Comparison of ENCODE assay signal across 8 cellular contexts in genomic region chr14:29536886-29537511, GRCh38.
DNase-seq lines count a peak whose midpoint lies in the region; ATAC-seq, FAIRE-seq and TF ChIP-seq lines count a peak whose summit lies in the region.

No MANE protein-coding gene starts in this region.

- DNase-seq in NAMALWA (ENCODE audit: low spot score): peak; percentile 41
- no peak for DNase-seq in GM12878 (ENCODE audit: low read depth, low spot score)
- no peak for DNase-seq in mesothelial cell of epicardium (ENCODE audit: low spot score in 2 of 2, unreplicated experiment in 2 of 2)
- DNase-seq in middle frontal gyrus (ENCODE audit: extremely low spot score, low spot score): no peak
- DNase-seq in central memory CD4-positive, alpha-beta T cell: no peak
- no peak for DNase-seq in GM20000 (ENCODE audit: low spot score)
- no peak for DNase-seq in activated CD4-positive, alpha-beta T cell treated with anti-CD3 and anti-CD28 coated beads, Interleukin-2, amount 50 U/mL, for 1 hour

- H3K4me1 ChIP-seq in DOHH2 (ENCODE audit: control insufficient read depth, low read length) (no peaks in the 10 kb centered on the region), GM12878 (ENCODE audit: control insufficient read depth, insufficient read depth, low read length) (no peaks in the 10 kb centered on the region)

- no peak for ATAC-seq in GM12878

- H3K9me3 ChIP-seq in DOHH2 (ENCODE audit: control insufficient read depth, insufficient read depth, low read length): no peaks in the 10 kb centered on the region
- H3K9me3 ChIP-seq in GM12878 (replicated peaks; ENCODE audit: control insufficient read depth, insufficient read depth, low read length): no peaks in the 10 kb centered on the region

- in situ Hi-C loops in GM12878 (cut with MboI): loop anchor here (5.0 kb wide), 1 partner anchor 780 kb away; no protein-coding TSS in a partner anchor

- no peaks in the 10 kb centered on the region for H3K79me2 ChIP-seq in DOHH2 (ENCODE audit: control insufficient read depth, low read length)
- no peaks in the 10 kb centered on the region for H3K79me2 ChIP-seq in GM12878 (ENCODE audit: control insufficient read depth, insufficient read depth, low read length)

- H3K27me3 Mint-ChIP-seq in mesothelial cell of epicardium (ENCODE audit: low read depth): peaks cover 33% of the 10 kb centered on the region

- no peak overlapping the region for H3K27ac Mint-ChIP-seq in mesothelial cell of epicardium

- no peak for TF ChIP-seq POLR2A in GM12878 (IDR thresholded peaks at IDR 0.05; ENCODE audit: low read depth, low read length)

- SMC1A ChIA-PET in GM12878 (lab: Charles Lee; ENCODE audit: uncharacterized antibody, unreplicated experiment): no interaction called here

- H3K4me1 Mint-ChIP-seq in mesothelial cell of epicardium: no peaks in the 10 kb centered on the region

- H3K36me3 ChIP-seq in DOHH2 (ENCODE audit: control insufficient read depth, low read length) (no peaks in the 10 kb centered on the region), GM12878 (ENCODE audit: control insufficient read depth in 2 of 2, insufficient read depth in 2 of 2, low read length in 1 of 2) (no peaks in the 10 kb centered on the region)

- intact Hi-C loops in GM12878 (cut with micrococcal nuclease; ENCODE audit: unreplicated experiment): loop anchor here (2.0 kb wide), 1 partner anchor 782 kb away; no protein-coding TSS in a partner anchor

- H3K4me3 ChIP-seq in DOHH2 (ENCODE audit: low read length) (no peak overlapping the region), GM12878 (no peak overlapping the region)

- no peaks in the 10 kb centered on the region for H3F3A ChIP-seq in DOHH2 (ENCODE audit: control insufficient read depth, insufficient read depth)

- TF ChIP-seq EP300 in GM12878 (IDR thresholded peaks at IDR 0.05; ENCODE audit: borderline replicate concordance in 1 of 2, control insufficient read depth in 1 of 2, low read depth in 2 of 2, low read length in 2 of 2): no peak

- peak; percentile 46 for TF ChIP-seq RAD21 in GM12878 (IDR thresholded peaks at IDR 0.05; ENCODE audit: insufficient read depth, low read depth, low read length)

- H3K4me3 Mint-ChIP-seq in mesothelial cell of epicardium: no peak overlapping the region

- H4K20me1 ChIP-seq in DOHH2 (ENCODE audit: control insufficient read depth, insufficient read depth, low read depth, low read length) (no peaks in the 10 kb centered on the region), GM12878 (ENCODE audit: control insufficient read depth, insufficient read depth) (no peaks in the 10 kb centered on the region)

- peak; percentile 18 for TF ChIP-seq CTCF in DOHH2 (IDR thresholded peaks at IDR 0.05; ENCODE audit: low read depth, low read length, poor library complexity, severe bottlenecking)
- peak in 2 of 3 experiments; percentile 11 to 23; a peak in 1 of 6 replicates for TF ChIP-seq CTCF in GM12878 (IDR thresholded peaks at IDR 0.05 in 2 of 3, conservative IDR thresholded peaks at IDR 0.05 in 1 of 3; ENCODE audit: control insufficient read depth in 2 of 3, extremely low read depth in 1 of 3, insufficient read depth in 1 of 3, low read depth in 3 of 3, low read length in 3 of 3)
- peak; percentile 70 for TF ChIP-seq CTCF in mesothelial cell of epicardium (IDR thresholded peaks at IDR 0.05; ENCODE audit: unreplicated experiment)
- no peak for TF ChIP-seq CTCF in GM20000 (IDR thresholded peaks at IDR 0.05; ENCODE audit: extremely low read depth, missing control alignments)

- BruUV-seq in GM12878 (replicated peaks; lab: Mats Ljungman, UMichigan): no TSS peak

- CTCF ChIA-PET in GM12878 (lab: Yijun Ruan, JAX): interaction anchor here (0.8 kb wide), 1 partner anchor 783 kb away, joined by 3 read pairs; no protein-coding TSS in a partner anchor

- no peaks in the 10 kb centered on the region for H3K36me3 Mint-ChIP-seq in mesothelial cell of epicardium

- FAIRE-seq in GM12878 (lab: Jason Lieb, UNC): no peak

- H2AFZ ChIP-seq in GM12878 (ENCODE audit: control insufficient read depth, low read depth, low read length): no peak overlapping the region

- H3K27ac ChIP-seq in DOHH2 (ENCODE audit: low read depth, low read length) (no peak overlapping the region), GM12878 (ENCODE audit: control insufficient read depth, insufficient read depth) (no peak overlapping the region)

- RAD21 ChIA-PET in GM12878 (lab: Charles Lee; ENCODE audit: unreplicated experiment): no interaction called here

- H3K27me3 ChIP-seq in DOHH2 (ENCODE audit: control insufficient read depth, low read length) (no peaks in the 10 kb centered on the region), GM12878 (replicated peaks in 1 of 2; ENCODE audit: control insufficient read depth in 2 of 2, insufficient read depth in 2 of 2, low read length in 1 of 2) (no peaks in the 10 kb centered on the region)

- no peaks in the 10 kb centered on the region for H3K9me2 ChIP-seq in DOHH2 (replicated peaks; ENCODE audit: control insufficient read depth, low read length)

- H3K4me2 ChIP-seq in DOHH2 (ENCODE audit: low read length) (no peak overlapping the region), GM12878 (ENCODE audit: control insufficient read depth, insufficient read depth) (no peak overlapping the region)

- no peaks in the 10 kb centered on the region for H3K9me3 Mint-ChIP-seq in mesothelial cell of epicardium

- POLR2A ChIA-PET in GM12878 (lab: Charles Lee): no interaction called here

- no peak overlapping the region for H3K9ac ChIP-seq in GM12878 (ENCODE audit: control insufficient read depth, insufficient read depth, low read length)

TF ChIP-seq in GM12878, 131 proteins besides CTCF, POLR2A, EP300 and RAD21:
- no peak for TF ChIP-seq USF2 (IDR thresholded peaks at IDR 0.05; ENCODE audit: borderline replicate concordance, low read depth, low read length)
- TF ChIP-seq MYC (IDR thresholded peaks at IDR 0.05; ENCODE audit: insufficient read depth, insufficient read length, insufficient replicate concordance, low read length, severe bottlenecking): no peak
- no peak for TF ChIP-seq SIX5 (IDR thresholded peaks at IDR 0.05; ENCODE audit: low read depth, low read length, severe bottlenecking)
- TF ChIP-seq USF1 (IDR thresholded peaks at IDR 0.05; ENCODE audit: borderline replicate concordance, extremely low read length, insufficient read depth, low read depth, low read length): no peak
- no peak for TF ChIP-seq LARP7 (IDR thresholded peaks at IDR 0.05)
- peak; percentile 33; the same call in 1 of the 2 replicates for TF ChIP-seq SMC3 (IDR thresholded peaks at IDR 0.05; ENCODE audit: borderline replicate concordance, low read length)
- no peak for TF ChIP-seq JUND (IDR thresholded peaks at IDR 0.05; ENCODE audit: low read depth, low read length)
